ENCODE assay signal across 15 cellular contexts in genomic region chr1:176136891-176137290, GRCh38.
DNase-seq lines count a peak whose midpoint lies in the region; ATAC-seq, FAIRE-seq and TF ChIP-seq lines count a peak whose summit lies in the region.
"Had no signal": no experiment of that assay in that cellular context is flagged by ENCODE, and none has a peak within 500 bp of the region (broad histone marks: within the 10 kb centered on the region; RNA-seq: fewer than 3 reads in every experiment).

No MANE protein-coding gene starts in this region.

- peak overlapping the region; percentile 23 to 79 for H3K27ac Mint-ChIP-seq in natural killer cell
- peak overlapping the region in 1 of 2 donors; percentile 14 for H3K27ac Mint-ChIP-seq in natural killer cell treated with Interleukin-12 subunit alpha and Interleukin-12 subunit beta and Interleukin-15 and Interleukin-18, amount 100 ng/mL, for 72 hours
- H3K27ac Mint-ChIP-seq in central memory CD8-positive, alpha-beta T cell (ENCODE audit: low read depth) = peak overlapping the region; percentile 70
- no peak overlapping the region for H3K27ac Mint-ChIP-seq in activated CD8-positive, alpha-beta T cell treated with anti-CD3 and anti-CD28 coated beads, Interleukin-2, amount 10 ng/mL, durations not matched to agents 7 days and 5 days
- H3K27ac Mint-ChIP-seq: CD4-positive, CD25-positive, alpha-beta regulatory T cell; HFFc6 had no signal

- POLR2A ChIA-PET in activated CD8-positive, alpha-beta T cell treated with anti-CD3 and anti-CD28 coated beads, Interleukin-2, amount 10 ng/mL, durations not matched to agents 7 days and 5 days (lab: Charles Lee) = no interaction called here

- no peak overlapping the region for H3K9ac ChIP-seq in kidney (ENCODE audit: low read length in 2 of 2)
- H3K9ac ChIP-seq: BLaER1 treated with 17β-estradiol and CSF1 and Interleukin-3, amounts not matched to agents 10 nM and 100 nM had no signal

- TF ChIP-seq CTCF in natural killer cell (IDR thresholded peaks at IDR 0.05) = no peak
- no peak for TF ChIP-seq CTCF in kidney (IDR thresholded peaks at IDR 0.05; ENCODE audit: borderline replicate concordance, extremely low read depth, insufficient read depth)

- no peaks in the 10 kb centered on the region for H3K27me3 Mint-ChIP-seq in natural killer cell (ENCODE audit: low read depth in 2 of 2)
- no peaks in the 10 kb centered on the region for H3K27me3 Mint-ChIP-seq in natural killer cell treated with Interleukin-12 subunit alpha and Interleukin-12 subunit beta and Interleukin-15 and Interleukin-18, amount 100 ng/mL, for 72 hours
- H3K27me3 Mint-ChIP-seq in central memory CD8-positive, alpha-beta T cell = no peaks in the 10 kb centered on the region
- no peaks in the 10 kb centered on the region for H3K27me3 Mint-ChIP-seq in activated CD8-positive, alpha-beta T cell treated with anti-CD3 and anti-CD28 coated beads, Interleukin-2, amount 10 ng/mL, durations not matched to agents 7 days and 5 days (ENCODE audit: low read depth)
- H3K27me3 Mint-ChIP-seq: CD4-positive, CD25-positive, alpha-beta regulatory T cell had no signal

- CTCF ChIA-PET in activated CD8-positive, alpha-beta T cell treated with anti-CD3 and anti-CD28 coated beads, Interleukin-2, amount 10 ng/mL, durations not matched to agents 7 days and 5 days (lab: Charles Lee) = no interaction called here

- no peak overlapping the region for H3K27ac ChIP-seq in kidney (ENCODE audit: low read depth in 2 of 2, low read length in 2 of 2)
- H3K27ac ChIP-seq: BLaER1 treated with 17β-estradiol and CSF1 and Interleukin-3, amounts not matched to agents 10 nM and 100 nM; HL-60 had no signal

- H3K4me1 ChIP-seq in kidney (ENCODE audit: control insufficient read depth in 1 of 2, insufficient read depth in 1 of 2, low read depth in 1 of 2, low read length in 2 of 2) = no peaks in the 10 kb centered on the region
- H3K4me1 ChIP-seq: BLaER1 treated with 17β-estradiol and CSF1 and Interleukin-3, amounts not matched to agents 10 nM and 100 nM had no signal

- no peak overlapping the region for H3K4me3 Mint-ChIP-seq in natural killer cell
- H3K4me3 Mint-ChIP-seq in natural killer cell treated with Interleukin-12 subunit alpha and Interleukin-12 subunit beta and Interleukin-15 and Interleukin-18, amount 100 ng/mL, for 72 hours = no peak overlapping the region
- H3K4me3 Mint-ChIP-seq in central memory CD8-positive, alpha-beta T cell = no peak overlapping the region
- no peak overlapping the region for H3K4me3 Mint-ChIP-seq in activated CD8-positive, alpha-beta T cell treated with anti-CD3 and anti-CD28 coated beads, Interleukin-2, amount 10 ng/mL, durations not matched to agents 7 days and 5 days
- H3K4me3 Mint-ChIP-seq: HFFc6 had no signal

- H3K36me3 Mint-ChIP-seq in natural killer cell = no peaks in the 10 kb centered on the region
- peaks cover 4% of the 10 kb centered on the region for H3K36me3 Mint-ChIP-seq in natural killer cell treated with Interleukin-12 subunit alpha and Interleukin-12 subunit beta and Interleukin-15 and Interleukin-18, amount 100 ng/mL, for 72 hours
- peaks cover 6% of the 10 kb centered on the region for H3K36me3 Mint-ChIP-seq in central memory CD8-positive, alpha-beta T cell (ENCODE audit: insufficient read depth)
- peaks cover 38% of the 10 kb centered on the region for H3K36me3 Mint-ChIP-seq in activated CD8-positive, alpha-beta T cell treated with anti-CD3 and anti-CD28 coated beads, Interleukin-2, amount 10 ng/mL, durations not matched to agents 7 days and 5 days (ENCODE audit: low read depth)

- H3K9me3 ChIP-seq in kidney (ENCODE audit: control insufficient read depth in 1 of 2, low read length in 2 of 2) = no peaks in the 10 kb centered on the region
- H3K9me3 ChIP-seq: BLaER1 treated with 17β-estradiol and CSF1 and Interleukin-3, amounts not matched to agents 10 nM and 100 nM had no signal

- H3K4me3 ChIP-seq in kidney (ENCODE audit: low read length in 2 of 2) = no peak overlapping the region
- H3K4me3 ChIP-seq: BLaER1 treated with 17β-estradiol and CSF1 and Interleukin-3, amounts not matched to agents 10 nM and 100 nM had no signal

- peaks cover 35 to 56% of the 10 kb centered on the region in 2 donors for H3K4me1 Mint-ChIP-seq in natural killer cell
- peaks cover 27 to 35% of the 10 kb centered on the region in 2 donors for H3K4me1 Mint-ChIP-seq in natural killer cell treated with Interleukin-12 subunit alpha and Interleukin-12 subunit beta and Interleukin-15 and Interleukin-18, amount 100 ng/mL, for 72 hours (ENCODE audit: low read depth in 2 of 2)
- peaks cover 58% of the 10 kb centered on the region for H3K4me1 Mint-ChIP-seq in central memory CD8-positive, alpha-beta T cell
- no peaks in the 10 kb centered on the region for H3K4me1 Mint-ChIP-seq in activated CD8-positive, alpha-beta T cell treated with anti-CD3 and anti-CD28 coated beads, Interleukin-2, amount 10 ng/mL, durations not matched to agents 7 days and 5 days (ENCODE audit: low read depth)

- ATAC-seq in natural killer cell = peak in 1 of 3 donors; percentile 24
- ATAC-seq in natural killer cell treated with Interleukin-12 subunit alpha and Interleukin-12 subunit beta and Interleukin-15 and Interleukin-18, amount 100 ng/mL, for 72 hours = no peak
- ATAC-seq in central memory CD8-positive, alpha-beta T cell (replicated peaks; ENCODE audit: extremely low read depth, poor library complexity, severe bottlenecking) = no peak
- no peak for ATAC-seq in activated CD8-positive, alpha-beta T cell treated with anti-CD3 and anti-CD28 coated beads, Interleukin-2, amount 10 ng/mL, durations not matched to agents 7 days and 5 days
- ATAC-seq in GM19324 (IDR thresholded peaks at IDR 0.05; ENCODE audit: low FRiP score, unreplicated experiment) = no peak

- intact Hi-C loops in natural killer cell (cut with micrococcal nuclease) = no loop called here
- intact Hi-C loops in kidney (cut with DNase I) = no loop called here

- DNase-seq in natural killer cell = no peak
- DNase-seq in natural killer cell treated with Interleukin-12 subunit alpha and Interleukin-12 subunit beta and Interleukin-15 and Interleukin-18, amount 100 ng/mL, for 72 hours (ENCODE audit: low spot score) = no peak
- no peak for DNase-seq in central memory CD8-positive, alpha-beta T cell (ENCODE audit: low spot score in 2 of 2)
- DNase-seq in kidney = no peak
- DNase-seq in AG08396 (ENCODE audit: low spot score) = no peak
- no peak for DNase-seq in T-helper 1 cell
- DNase-seq in activated CD8-positive, alpha-beta T cell treated with anti-CD3 and anti-CD28 coated beads, Interleukin-2, amount 10 ng/mL, durations not matched to agents 7 days and 5 days = no peak
- DNase-seq: 8988T; CD4-positive, CD25-positive, alpha-beta regulatory T cell; DMS 273 treated with DMSO at 0.1 percent for 48 hours; HCEC 1CT; HFFc6 had no signal

- H3K36me3 ChIP-seq in kidney (ENCODE audit: control insufficient read depth in 1 of 2, insufficient read depth in 2 of 2, low read length in 2 of 2) = peaks cover 0 to 5% of the 10 kb centered on the region in 2 donors

- no peaks in the 10 kb centered on the region for H3K9me3 Mint-ChIP-seq in natural killer cell
- H3K9me3 Mint-ChIP-seq in natural killer cell treated with Interleukin-12 subunit alpha and Interleukin-12 subunit beta and Interleukin-15 and Interleukin-18, amount 100 ng/mL, for 72 hours = no peaks in the 10 kb centered on the region
- H3K9me3 Mint-ChIP-seq in central memory CD8-positive, alpha-beta T cell = no peaks in the 10 kb centered on the region
- no peaks in the 10 kb centered on the region for H3K9me3 Mint-ChIP-seq in activated CD8-positive, alpha-beta T cell treated with anti-CD3 and anti-CD28 coated beads, Interleukin-2, amount 10 ng/mL, durations not matched to agents 7 days and 5 days (ENCODE audit: insufficient read depth)
- H3K9me3 Mint-ChIP-seq: CD4-positive, CD25-positive, alpha-beta regulatory T cell; HFFc6 had no signal

- FAIRE-seq in kidney (lab: Jason Lieb, UNC) = peak; percentile 6
